23 cellular contexts compared by ENCODE assay signal in the genomic region with DNA sequence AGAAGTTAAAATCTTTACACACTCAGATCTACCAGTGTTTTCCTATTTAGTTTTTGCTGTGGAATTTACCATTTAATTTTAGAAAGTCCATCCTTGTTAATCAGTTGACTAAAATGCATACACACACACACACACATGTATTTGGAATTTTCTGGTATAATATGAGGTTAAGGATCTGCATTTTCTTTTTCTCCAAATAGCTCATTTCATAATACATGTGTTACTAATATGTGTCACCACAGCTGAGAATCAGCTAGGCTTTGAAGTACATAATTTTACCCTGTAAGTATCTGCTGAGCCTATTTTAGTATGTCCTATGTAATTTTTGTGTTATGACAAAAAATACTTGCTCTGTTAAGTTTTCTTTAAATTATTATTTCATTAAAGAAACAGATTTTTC.
"Had no signal": no experiment of that assay in that cellular context is flagged by ENCODE, and none has a peak within 500 bp of the region (broad histone marks: within the 10 kb centered on the region; RNA-seq: fewer than 3 reads in every experiment).

No MANE protein-coding gene starts in this region.

- H3K27ac ChIP-seq: dorsolateral prefrontal cortex, epithelial cell of prostate, foreskin keratinocyte, gastroesophageal sphincter, heart left ventricle, hepatocyte, ovary, right lobe of liver, stomach, thyroid gland, vagina had no signal

- H3K79me2 ChIP-seq: hepatocyte had no signal

- DNase-seq: dorsolateral prefrontal cortex; effector CD4-positive, alpha-beta T cell; endodermal cell; foreskin keratinocyte; heart left ventricle; kidney; natural killer cell; occipital lobe; ovary; right lobe of liver; stimulated activated CD4-positive, alpha-beta T cell treated with anti-CD3 and anti-CD28 coated beads, Interleukin-12 subunit alpha, Interleukin-12 subunit beta, amount 100 ng/mL, for 4 hours; stimulated activated CD4-positive, alpha-beta T cell treated with anti-CD3 and anti-CD28 coated beads, Interleukin-1b, Interleukin-23, amount 100 ng/mL, for 48 hours; stimulated activated CD4-positive, alpha-beta T cell treated with anti-CD3 and anti-CD28 coated beads, Interleukin-4, amount 100 ng/mL, for 24 hours; stimulated activated naive CD4-positive, alpha-beta T cell treated with Interleukin-2 at 50 U/mL for 16 hours; stomach; thyroid gland; trophoblast cell had no signal

- H3K4me1 ChIP-seq: foreskin keratinocyte, gastroesophageal sphincter, right lobe of liver, stomach, thyroid gland, vagina had no signal

- H3K27me3 ChIP-seq: dorsolateral prefrontal cortex, foreskin keratinocyte, gastroesophageal sphincter, heart left ventricle, hepatocyte, ovary, right lobe of liver, stomach, thyroid gland, vagina had no signal

- H3K9me3 ChIP-seq: gastroesophageal sphincter, ovary, right lobe of liver, stomach, thyroid gland, vagina had no signal

- H2AFZ ChIP-seq: hepatocyte had no signal

- H3K36me3 ChIP-seq: ovary had no signal

- H3K4me2 ChIP-seq: hepatocyte, smooth muscle cell had no signal

- H3K4me3 ChIP-seq: dorsolateral prefrontal cortex, gastroesophageal sphincter, heart left ventricle, hepatocyte, lung, ovary, right lobe of liver, smooth muscle cell, stomach, thyroid gland, vagina had no signal
